ENCODE assay signal across 8 cellular contexts in the genomic region with DNA sequence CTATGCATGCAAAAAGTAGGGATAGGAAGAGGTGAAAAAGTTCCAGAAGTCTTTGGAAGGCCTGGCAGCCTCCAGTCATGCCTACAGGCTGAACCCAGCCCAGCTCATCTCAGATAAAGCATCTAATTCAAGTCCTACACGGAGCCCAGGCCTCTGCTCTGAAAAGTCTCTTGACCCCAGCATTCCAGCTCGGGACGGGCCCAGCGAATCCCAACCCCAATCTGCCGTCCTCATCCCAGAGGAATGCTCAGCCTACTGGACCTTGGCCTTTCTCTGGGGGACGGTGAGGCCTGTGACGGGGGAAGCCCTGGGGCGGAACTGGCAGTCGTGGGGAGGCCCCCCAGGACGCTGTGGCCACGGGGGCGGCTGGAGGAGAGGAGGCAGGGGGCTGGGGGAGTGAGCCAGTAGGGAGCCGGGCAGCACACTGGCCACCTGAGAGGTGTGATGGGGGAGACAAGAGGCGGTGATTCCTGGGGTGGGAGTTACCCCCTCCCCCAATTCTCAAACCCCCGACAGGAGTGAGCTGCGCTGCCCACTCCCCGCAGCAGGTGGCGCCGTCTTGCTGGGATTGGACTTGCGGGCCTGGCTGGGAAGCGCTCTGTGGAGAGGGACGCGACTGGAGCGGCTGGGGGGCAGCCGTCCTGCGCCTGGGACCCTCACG.
DNase-seq lines count a peak whose midpoint lies in the region; ATAC-seq lines count a peak whose summit lies in the region.

No MANE protein-coding gene starts in this region.

- DNase-seq in NCI-H1092 treated with DMSO at 0.1 percent for 48 hours (lab: John Stamatoyannopoulos, UW) (peak; percentile 17), NCI-H1092 (lab: John Stamatoyannopoulos, UW) (no peak), NCI-H460 (ENCODE audit: extremely low read depth, low read depth) (peak; percentile 52), activated T-cell treated with anti-CD3 and anti-CD28 coated beads for 24 hours (ENCODE audit: low read depth) (peak; percentile 32)
- DNase-seq in stimulated activated CD8-positive, alpha-beta memory T cell treated with anti-CD3 and anti-CD28 coated beads, Interleukin-4, amount 100 ng/mL, for 48 hours = peak; percentile 80

- H3K4me1 ChIP-seq in muscle layer of colon (ENCODE audit: insufficient read depth, low read length) = peaks cover 18% of the 10 kb centered on the region

- peak overlapping the region; percentile 38 to 52 for H3K4me3 ChIP-seq in muscle layer of colon (ENCODE audit: low read depth in 1 of 2, low read length in 2 of 2)

- peak overlapping the region; percentile 44 for H3K27ac ChIP-seq in muscle layer of colon (ENCODE audit: low read depth, low read length)

- H3K9me3 ChIP-seq in muscle layer of colon (ENCODE audit: low read length) = no peaks in the 10 kb centered on the region

- H3K36me3 ChIP-seq in muscle layer of colon (ENCODE audit: insufficient read depth, low read length) = no peaks in the 10 kb centered on the region

- H3K27me3 ChIP-seq in muscle layer of colon (ENCODE audit: control insufficient read depth in 1 of 2, insufficient read depth in 2 of 2, low read length in 2 of 2) = no peaks in the 10 kb centered on the region

- ATAC-seq in esophagus mucosa (peak; percentile 73), HG02588 (IDR thresholded peaks at IDR 0.05; ENCODE audit: unreplicated experiment) (no peak)

- H3K9ac ChIP-seq in muscle layer of colon (ENCODE audit: low read length) = no peak overlapping the region
